ENCODE assay signal across 8 cellular contexts in the genomic region with DNA sequence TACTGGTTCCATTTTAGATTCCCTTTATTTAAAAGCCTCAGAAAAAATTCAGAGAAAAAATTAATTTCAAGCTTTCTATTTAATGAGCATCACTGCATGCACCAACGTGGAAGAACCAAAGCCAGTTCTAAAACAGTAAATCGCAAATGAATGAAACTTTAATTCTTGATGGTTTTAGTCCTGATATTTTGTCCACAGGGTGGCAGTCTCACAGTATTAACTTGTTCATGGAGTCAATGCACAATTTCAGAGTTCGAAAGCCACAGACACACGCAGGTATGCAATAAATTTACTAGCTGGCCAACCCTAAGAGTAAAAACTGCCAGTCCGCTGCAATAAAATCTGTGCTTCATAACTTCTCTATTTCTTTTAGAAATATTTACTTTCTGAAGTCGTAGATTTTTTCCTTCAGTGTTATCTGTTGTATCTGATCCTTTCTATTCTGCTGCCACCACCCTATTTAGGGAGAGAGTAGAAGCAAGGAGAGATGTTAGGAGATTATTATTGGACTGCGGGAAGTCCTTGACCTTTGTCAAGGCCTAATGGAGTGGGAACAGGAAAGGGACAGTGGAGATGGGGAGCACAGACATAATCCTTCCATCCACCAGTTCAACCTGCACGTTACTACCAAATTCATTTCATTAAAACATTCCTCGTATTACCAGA. TPM values are rescaled to one million over a fixed set of nuclear protein-coding genes. Genes with fewer than 3 reads are reported as not detected.
DNase-seq lines count a peak whose midpoint lies in the region; ATAC-seq, FAIRE-seq and TF ChIP-seq lines count a peak whose summit lies in the region.

No MANE protein-coding gene starts in this region.

- peak; percentile 29 for DNase-seq in AG08395 (ENCODE audit: low spot score)
- peak; percentile 31 for DNase-seq in GM03348 (ENCODE audit: low spot score)
- peak; percentile 57 for DNase-seq in MV-4-11 (lab: John Stamatoyannopoulos, UW)
- peak; percentile 23 for DNase-seq in activated CD4-positive, alpha-beta T cell treated with anti-CD3 and anti-CD28 coated beads, Interleukin-2, amount 50 U/mL, for 1 hour
- DNase-seq in fibroblast of the conjunctiva (ENCODE audit: low read depth): peak; percentile 32
- DNase-seq in pancreas: no peak

- H3K9me3 ChIP-seq in pancreas: no peaks in the 10 kb centered on the region

- intact Hi-C loops in pancreas (cut with DNase I): loop anchor here in 2 of 3 donors (10.0 kb wide), 1 partner anchor 60 kb away; no protein-coding TSS in a partner anchor

- FAIRE-seq in pancreas (lab: Jason Lieb, UNC): peak; percentile 78

- ATAC-seq in pancreas (peak in 3 of 4 donors; percentile 41 to 55 (median 53)), HG03442 (IDR thresholded peaks at IDR 0.05; ENCODE audit: unreplicated experiment) (no peak), HG03521 (IDR thresholded peaks at IDR 0.05; ENCODE audit: unreplicated experiment) (no peak)

- peaks cover 20 to 73% (median 44%) of the 10 kb centered on the region in 3 donors for H3K4me1 ChIP-seq in pancreas

- 37 to 48% methylated on average over 9 of the region's 9 CpGs for WGBS in pancreas, 2 donors

- peak overlapping the region in 1 of 4 donors; percentile 34 for H3K27ac ChIP-seq in pancreas

- no peaks in the 10 kb centered on the region for H3K27me3 ChIP-seq in pancreas

- TF ChIP-seq CTCF in pancreas (IDR thresholded peaks at IDR 0.05): peak in 2 of 4 donors; percentile 28 to 36

- no peak overlapping the region for H3K4me3 ChIP-seq in pancreas

- H3K36me3 ChIP-seq in pancreas: no peaks in the 10 kb centered on the region

RNA-seq across cellular contexts. Expression of a gene that starts 7.0 kb away (rescaled TPM):
- total RNA-seq in pancreas: 1 to 10 TPM; 2.1 to 5.4 (median 3.0) TPM
- 10 to 100 TPM in 1 of 2 donors, 1 to 10 TPM in 1; 5.1 to 12.2 TPM for polyA plus RNA-seq in pancreas

RNA-seq across cellular contexts. Expression of a gene that starts 35.2 kb away (rescaled TPM):
- total RNA-seq in pancreas: 10 to 100 TPM; 31.6 to 61.6 (median 40.6) TPM
- polyA plus RNA-seq in pancreas: 10 to 100 TPM in 1 of 2 donors, 1 to 10 TPM in 1; 9.4 to 18.5 TPM

Comparison
In these comparisons a context has a peak if more than half of its experiments do, and no peak if none do; other contexts are left out.
1. DNase-seq: peak in AG08395 (single experiment), GM03348 (single experiment), MV-4-11 (single experiment), activated CD4-positive, alpha-beta T cell treated with anti-CD3 and anti-CD28 coated beads, Interleukin-2, amount 50 U/mL, for 1 hour (single experiment) and fibroblast of the conjunctiva (single experiment); none in pancreas (0 of 6).
2. ATAC-seq: peak in pancreas (3 of 4); none in HG03442 (single experiment) and HG03521 (single experiment).